In the genomic region with DNA sequence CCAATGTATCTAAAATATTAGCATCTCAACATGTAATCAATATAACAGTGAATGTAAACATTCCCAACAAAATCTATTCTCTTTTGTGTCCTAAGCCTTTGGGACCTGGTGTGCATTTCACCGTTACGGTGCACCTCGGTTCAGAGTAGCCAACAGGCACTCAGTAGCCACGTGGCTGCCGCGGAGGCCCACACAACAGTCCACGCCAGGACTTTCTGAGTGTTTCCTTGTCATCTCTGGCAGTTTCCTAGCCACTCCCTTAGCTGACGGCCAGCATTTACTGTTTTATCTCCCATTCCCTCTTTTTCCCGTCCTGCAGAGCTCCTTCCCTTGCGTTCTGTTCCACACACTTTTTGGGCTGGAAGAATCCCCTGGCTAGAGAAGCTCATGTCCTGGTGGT, we compare ENCODE assay signal across 28 cellular contexts.
"Had no signal": no experiment of that assay in that cellular context is flagged by ENCODE, and none has a peak within 500 bp of the region (broad histone marks: within the 10 kb centered on the region; RNA-seq: fewer than 3 reads in every experiment).

No MANE protein-coding gene starts in this region.

- H3K4me1 ChIP-seq: body of pancreas, colonic mucosa had no signal

- H3K36me3 Mint-ChIP-seq: activated CD8-positive, alpha-beta memory T cell treated with anti-CD3 and anti-CD28 coated beads, Interleukin-2, amount 10 ng/mL, durations not matched to agents 7 days and 5 days; activated naive CD4-positive, alpha-beta T cell treated with anti-CD3 and anti-CD28 coated beads, Interleukin-2, amount 50 U/mL, for 24 hours had no signal

- H3K4me3 Mint-ChIP-seq: activated CD4-positive, alpha-beta memory T cell treated with anti-CD3 and anti-CD28 coated beads for 36 hours; activated CD4-positive, alpha-beta T cell treated with anti-CD3 and anti-CD28 coated beads for 36 hours; activated CD4-positive, alpha-beta T cell treated with anti-CD3 and anti-CD28 coated beads, Interleukin-2, amount 10 ng/mL, durations not matched to agents 24 days and 14 days; activated CD8-positive, alpha-beta memory T cell treated with anti-CD3 and anti-CD28 coated beads, Interleukin-2, amount 10 ng/mL, durations not matched to agents 7 days and 5 days; activated CD8-positive, alpha-beta T cell treated with anti-CD3 and anti-CD28 coated beads, Interleukin-2, amount 10 ng/mL, durations not matched to agents 7 days and 5 days; activated naive CD4-positive, alpha-beta T cell treated with anti-CD3 and anti-CD28 coated beads for 36 hours; activated naive CD4-positive, alpha-beta T cell treated with anti-CD3 and anti-CD28 coated beads, Interleukin-2, amount 50 U/mL, for 24 hours; activated naive CD8-positive, alpha-beta T cell treated with anti-CD3 and anti-CD28 coated beads for 36 hours; activated naive CD8-positive, alpha-beta T cell treated with anti-CD3 and anti-CD28 coated beads, Interleukin-2, amount 50 U/mL, for 24 hours; activated T-helper 1 cell treated with anti-CD3 and anti-CD28 coated beads, Interleukin-12 subunit alpha, Interleukin-12 subunit beta, Interleukin-2, Interleukin-4 antibody, amounts not matched to agents 30 ng/mL and 10 ng/mL and 1 ng/mL, durations not matched to agents 14 hours and 24 hours and 36 hours had no signal

- H3K4me1 Mint-ChIP-seq: activated CD4-positive, alpha-beta T cell treated with anti-CD3 and anti-CD28 coated beads, Interleukin-2, amount 10 ng/mL, durations not matched to agents 24 days and 14 days; activated CD8-positive, alpha-beta memory T cell treated with anti-CD3 and anti-CD28 coated beads, Interleukin-2, amount 10 ng/mL, durations not matched to agents 7 days and 5 days; activated naive CD4-positive, alpha-beta T cell treated with anti-CD3 and anti-CD28 coated beads, Interleukin-2, amount 50 U/mL, for 24 hours; activated naive CD8-positive, alpha-beta T cell treated with anti-CD3 and anti-CD28 coated beads for 36 hours had no signal

- DNase-seq: activated CD4-positive, alpha-beta memory T cell treated with anti-CD3 and anti-CD28 coated beads for 36 hours; activated CD4-positive, alpha-beta T cell treated with anti-CD3 and anti-CD28 coated beads for 36 hours; activated CD4-positive, alpha-beta T cell treated with anti-CD3 and anti-CD28 coated beads, Interleukin-2, amount 10 ng/mL, durations not matched to agents 24 days and 14 days; activated CD4-positive, CD25-positive, alpha-beta regulatory T cell; activated CD4-positive, CD25-positive, alpha-beta regulatory T cell treated with anti-CD3 and anti-CD28 coated beads, Interleukin-2, amount 50 U/mL, for 72 hours; activated CD8-positive, alpha-beta memory T cell treated with anti-CD3 and anti-CD28 coated beads, Interleukin-2, amount 10 ng/mL, durations not matched to agents 7 days and 5 days; activated CD8-positive, alpha-beta memory T cell treated with anti-CD3 and anti-CD28 coated beads, Interleukin-2, amount 50 U/mL, for 4 hours; activated CD8-positive, alpha-beta T cell treated with anti-CD3 and anti-CD28 coated beads, Interleukin-2, amount 10 ng/mL, durations not matched to agents 7 days and 5 days; activated effector memory CD4-positive, alpha-beta T cell treated with anti-CD3 and anti-CD28 coated beads, Interleukin-2, amount 50 U/mL, for 16 hours; activated naive CD4-positive, alpha-beta T cell treated with anti-CD3 and anti-CD28 coated beads for 36 hours; activated naive CD8-positive, alpha-beta T cell treated with anti-CD3 and anti-CD28 coated beads for 36 hours; activated naive CD8-positive, alpha-beta T cell treated with anti-CD3 and anti-CD28 coated beads, Interleukin-2, amount 50 U/mL, for 24 hours; activated T-cell treated with anti-CD3 and anti-CD28 coated beads, Interleukin-2, amount 50 U/mL, for 1 hour; activated T-cell treated with anti-CD3 and anti-CD28 coated beads, Interleukin-2, amount 50 U/mL, for 48 hours; adrenal gland; aorta; body of pancreas; colonic mucosa; effector CD8-positive, alpha-beta T cell; esophagus squamous epithelium; foreskin melanocyte; T-helper 2 cell had no signal

- H3K9me3 Mint-ChIP-seq: activated CD4-positive, alpha-beta memory T cell treated with anti-CD3 and anti-CD28 coated beads for 36 hours; activated CD4-positive, alpha-beta T cell treated with anti-CD3 and anti-CD28 coated beads, Interleukin-2, amount 10 ng/mL, durations not matched to agents 24 days and 14 days; activated naive CD4-positive, alpha-beta T cell treated with anti-CD3 and anti-CD28 coated beads for 36 hours; activated naive CD4-positive, alpha-beta T cell treated with anti-CD3 and anti-CD28 coated beads, Interleukin-2, amount 50 U/mL, for 24 hours; activated naive CD8-positive, alpha-beta T cell treated with anti-CD3 and anti-CD28 coated beads for 36 hours; activated naive CD8-positive, alpha-beta T cell treated with anti-CD3 and anti-CD28 coated beads, Interleukin-2, amount 50 U/mL, for 24 hours; activated T-helper 1 cell treated with anti-CD3 and anti-CD28 coated beads, Interleukin-12 subunit alpha, Interleukin-12 subunit beta, Interleukin-2, Interleukin-4 antibody, amounts not matched to agents 30 ng/mL and 10 ng/mL and 1 ng/mL, durations not matched to agents 14 hours and 24 hours and 36 hours; activated T-helper 2 cell treated with anti-CD3 and anti-CD28 coated beads, Interferon-gamma antibody, Interleukin-2, Interleukin-4, amounts not matched to agents 10 μg/mL and 5 μg/mL and 100 μg/mL, durations not matched to agents 14 hours and 24 hours and 36 hours had no signal

- H3K4me3 ChIP-seq: adrenal gland, body of pancreas, cardiac muscle cell, colonic mucosa, esophagus squamous epithelium, gastroesophageal sphincter had no signal

- H3K27ac ChIP-seq: adrenal gland, body of pancreas, cardiac muscle cell, colonic mucosa, epithelial cell of prostate, esophagus squamous epithelium, gastroesophageal sphincter had no signal

- H3K27ac Mint-ChIP-seq: activated CD4-positive, alpha-beta memory T cell treated with anti-CD3 and anti-CD28 coated beads for 36 hours; activated CD4-positive, alpha-beta T cell treated with anti-CD3 and anti-CD28 coated beads for 36 hours; activated CD4-positive, alpha-beta T cell treated with anti-CD3 and anti-CD28 coated beads, Interleukin-2, amount 10 ng/mL, durations not matched to agents 24 days and 14 days; activated CD8-positive, alpha-beta memory T cell treated with anti-CD3 and anti-CD28 coated beads, Interleukin-2, amount 10 ng/mL, durations not matched to agents 7 days and 5 days; activated naive CD4-positive, alpha-beta T cell treated with anti-CD3 and anti-CD28 coated beads for 36 hours; activated naive CD4-positive, alpha-beta T cell treated with anti-CD3 and anti-CD28 coated beads, Interleukin-2, amount 50 U/mL, for 24 hours; activated naive CD8-positive, alpha-beta T cell treated with anti-CD3 and anti-CD28 coated beads for 36 hours; activated naive CD8-positive, alpha-beta T cell treated with anti-CD3 and anti-CD28 coated beads, Interleukin-2, amount 50 U/mL, for 24 hours; activated T-helper 1 cell treated with anti-CD3 and anti-CD28 coated beads, Interleukin-12 subunit alpha, Interleukin-12 subunit beta, Interleukin-2, Interleukin-4 antibody, amounts not matched to agents 30 ng/mL and 10 ng/mL and 1 ng/mL, durations not matched to agents 14 hours and 24 hours and 36 hours; activated T-helper 2 cell treated with anti-CD3 and anti-CD28 coated beads, Interferon-gamma antibody, Interleukin-2, Interleukin-4, amounts not matched to agents 10 μg/mL and 5 μg/mL and 100 μg/mL, durations not matched to agents 14 hours and 24 hours and 36 hours had no signal

- H3K9me3 ChIP-seq: adrenal gland, body of pancreas, colonic mucosa, esophagus squamous epithelium, gastroesophageal sphincter had no signal

- H3K27me3 ChIP-seq: adrenal gland, body of pancreas, cardiac muscle cell, colonic mucosa, esophagus squamous epithelium, gastroesophageal sphincter had no signal

- ATAC-seq: activated CD4-positive, alpha-beta T cell treated with anti-CD3 and anti-CD28 coated beads for 36 hours; activated CD8-positive, alpha-beta memory T cell treated with anti-CD3 and anti-CD28 coated beads, Interleukin-2, amount 10 ng/mL, durations not matched to agents 7 days and 5 days; activated CD8-positive, alpha-beta T cell treated with anti-CD3 and anti-CD28 coated beads, Interleukin-2, amount 10 ng/mL, durations not matched to agents 7 days and 5 days; activated naive CD8-positive, alpha-beta T cell treated with anti-CD3 and anti-CD28 coated beads, Interleukin-2, amount 50 U/mL, for 24 hours; body of pancreas; gastroesophageal sphincter had no signal
